ENCODE assay signal across 6 cellular contexts in genomic region chr19:38360839-38361631, GRCh38. TPM values are rescaled to one million over a fixed set of nuclear protein-coding genes. Genes with fewer than 3 reads are reported as not detected.
DNase-seq lines count a peak whose midpoint lies in the region; ATAC-seq and TF ChIP-seq lines count a peak whose summit lies in the region.

No MANE protein-coding gene starts in this region.

- H3K79me2 ChIP-seq in osteoblast (ENCODE audit: insufficient read depth, low read length) = no peaks in the 10 kb centered on the region

- peak overlapping the region; percentile 87 for H3K4me3 Mint-ChIP-seq in HFFc6

- H3K36me3 Mint-ChIP-seq in HFFc6 (ENCODE audit: low read depth) = no peaks in the 10 kb centered on the region

- peak overlapping the region; percentile 65 for H2AFZ ChIP-seq in osteoblast (ENCODE audit: low read length)

- intact Hi-C loops in sciatic nerve (cut with DNase I) = loop anchor here (10.0 kb wide), 1 partner anchor 916 kb away; no protein-coding TSS in a partner anchor

- H3K36me3 ChIP-seq in osteoblast (ENCODE audit: insufficient read depth, low read length) = no peaks in the 10 kb centered on the region

- H3K4me1 Mint-ChIP-seq in HFFc6 (ENCODE audit: low read depth) = no peaks in the 10 kb centered on the region

- no peaks in the 10 kb centered on the region for H3K9me3 ChIP-seq in osteoblast (ENCODE audit: low read depth, low read length)

- peaks cover 5% of the 10 kb centered on the region for H4K20me1 ChIP-seq in osteoblast (ENCODE audit: insufficient read depth, low read length)

- DNase-seq in HFFc6 = no peak
- peak; percentile 28 for DNase-seq in cerebellar cortex (ENCODE audit: low spot score)
- no peak for DNase-seq in osteoblast (ENCODE audit: insufficient read length, low spot score, missing footprints)
- no peak for DNase-seq in sciatic nerve (ENCODE audit: low spot score)
- no peak for DNase-seq in NCI-H524 (lab: John Stamatoyannopoulos, UW)

- H3K4me1 ChIP-seq in osteoblast (ENCODE audit: insufficient read depth, low read length) = peaks cover 5% of the 10 kb centered on the region

- TF ChIP-seq CTCF in HFFc6 (IDR thresholded peaks at IDR 0.05) (no peak), osteoblast (IDR thresholded peaks at IDR 0.05; ENCODE audit: extremely low read depth, low read depth, low read length) (no peak)

- peak overlapping the region; percentile 70 for H3K4me3 ChIP-seq in osteoblast (ENCODE audit: insufficient read depth, low read length)

- no peak for ATAC-seq in GM18870 (IDR thresholded peaks at IDR 0.05; ENCODE audit: unreplicated experiment)
- ATAC-seq in sciatic nerve = no peak

- peak overlapping the region; percentile 84 for H3K4me2 ChIP-seq in osteoblast (ENCODE audit: insufficient read depth, low read length)

- no peaks in the 10 kb centered on the region for H3K9me3 Mint-ChIP-seq in HFFc6

- peaks cover 49% of the 10 kb centered on the region for H3K27me3 ChIP-seq in osteoblast (ENCODE audit: insufficient read depth, low read length)

- no peak overlapping the region for H3K27ac ChIP-seq in osteoblast (ENCODE audit: low read depth, low read length)

- no peak overlapping the region for H3K27ac Mint-ChIP-seq in HFFc6

- peaks cover 33% of the 10 kb centered on the region for H3K27me3 Mint-ChIP-seq in HFFc6 (ENCODE audit: insufficient read depth)

RNA-seq across cellular contexts. Expression of gene PSMD8, which starts 13.3 kb away (rescaled TPM):
- 100 to 1,000 TPM; 229 to 298 (median 259) TPM for total RNA-seq in HFFc6 (2021; fragmentation: NEBNext Ultra II Directional; extraction: Animal tissue kit (Norgen Biotek cat#: 25700))
- total RNA-seq in osteoblast = 285 and 299 TPM in 2 replicates
- 78.2 TPM for total RNA-seq in sciatic nerve

RNA-seq across cellular contexts. Expression of gene CATSPERG, which starts 25.4 kb away (rescaled TPM):
- total RNA-seq in HFFc6 (2021; fragmentation: NEBNext Ultra II Directional; extraction: Animal tissue kit (Norgen Biotek cat#: 25700)) = under 1 TPM in 5 of 6 experiments, not detected in 1; 0.14 to 0.66 (median 0.25) TPM
- total RNA-seq in osteoblast = 1.2 and 2.2 TPM in 2 replicates
- total RNA-seq in sciatic nerve = 8.6 TPM

RNA-seq across cellular contexts. Expression of gene GGN, which starts 26.8 kb away (rescaled TPM):
- total RNA-seq in HFFc6 (2021; fragmentation: NEBNext Ultra II Directional; extraction: Animal tissue kit (Norgen Biotek cat#: 25700)) = 1 to 10 TPM; 1.7 to 3.2 (median 2.2) TPM
- 0.29 and 0.36 TPM in 2 replicates for total RNA-seq in osteoblast
- 0.31 TPM for total RNA-seq in sciatic nerve

RNA-seq across cellular contexts. Expression of gene SPRED3, which starts 27.5 kb away (rescaled TPM):
- total RNA-seq in HFFc6 (2021; fragmentation: NEBNext Ultra II Directional; extraction: Animal tissue kit (Norgen Biotek cat#: 25700)) = 10 to 100 TPM; 11.7 to 15.3 (median 13.1) TPM
- total RNA-seq in osteoblast = 1.8 and 2.2 TPM in 2 replicates
- 2.3 TPM for total RNA-seq in sciatic nerve

RNA-seq across cellular contexts. Expression of gene KCNK6, which starts 41.4 kb away (rescaled TPM):
- 1 to 10 TPM; 2.6 to 9.2 (median 2.9) TPM for total RNA-seq in HFFc6 (2021; fragmentation: NEBNext Ultra II Directional; extraction: Animal tissue kit (Norgen Biotek cat#: 25700))
- total RNA-seq in osteoblast (5.4 and 6.5 TPM in 2 replicates), sciatic nerve (4.1 TPM)
